ENCODE assay signal across 8 cellular contexts in the genomic region with DNA sequence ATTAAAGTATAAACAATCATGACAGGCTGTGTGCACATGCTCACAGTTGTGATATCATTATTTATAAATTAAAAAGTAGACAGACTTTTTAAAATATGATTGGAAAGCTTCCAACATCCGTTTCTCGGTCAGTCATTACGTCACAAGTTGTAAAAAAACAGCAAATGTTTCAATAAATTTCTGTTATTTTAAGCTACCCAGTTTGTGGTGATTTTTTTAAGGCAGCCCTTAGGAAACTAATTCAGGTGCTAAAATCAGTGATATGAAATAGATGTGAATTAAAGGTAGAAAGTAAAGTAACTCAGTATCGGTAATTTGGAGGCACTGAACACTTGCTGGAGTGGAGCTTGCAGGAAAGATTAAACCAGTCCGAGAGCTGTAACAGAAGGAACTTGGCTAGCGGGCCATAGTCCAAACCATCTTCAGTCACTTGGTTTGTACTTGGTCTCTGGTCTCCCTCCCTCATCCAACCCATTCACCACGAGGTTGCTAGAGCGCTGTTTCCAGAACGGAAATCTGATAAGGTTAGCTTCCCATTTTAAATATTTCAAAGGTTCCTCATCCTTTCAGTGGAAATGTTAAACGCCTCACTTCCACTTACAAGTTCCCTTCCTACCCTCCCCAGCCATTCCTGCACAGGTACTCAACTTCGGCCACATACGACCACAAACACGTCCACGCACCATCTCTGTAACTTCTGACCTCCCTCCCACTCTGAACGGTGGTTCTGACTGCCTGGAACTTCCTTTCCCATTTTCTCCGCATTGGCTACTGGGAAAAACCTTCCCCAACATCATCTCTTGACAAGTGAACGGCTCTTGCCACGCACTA. TPM values are rescaled to one million over a fixed set of nuclear protein-coding genes. Genes with fewer than 3 reads are reported as not detected.
DNase-seq lines count a peak whose midpoint lies in the region; ATAC-seq and TF ChIP-seq lines count a peak whose summit lies in the region.

No MANE protein-coding gene starts in this region.

- intact Hi-C loops in left lung (cut with DNase I): no loop called here

- H3F3A ChIP-seq in SK-N-SH (replicated peaks; ENCODE audit: insufficient read depth): no peaks in the 10 kb centered on the region

- peak overlapping the region; percentile 92 to 94 for H3K4me3 Mint-ChIP-seq in stimulated activated naive B cell treated with anti-CD40 and anti-IgM and Interleukin-4, amounts not matched to agents 10 μg/mL and 1 μg/mL and 100 μg/mL, for 72 hours

- H3K79me2 ChIP-seq in SK-N-SH (ENCODE audit: insufficient read depth): peaks cover 56% of the 10 kb centered on the region

- H3K27ac ChIP-seq in SK-N-SH (ENCODE audit: low read depth in 2 of 2, low read length in 1 of 2): peak overlapping the region; percentile 88 to 94
- H3K27ac ChIP-seq in left lung: peak overlapping the region; percentile 96 to 99

- H3K9me3 Mint-ChIP-seq in stimulated activated naive B cell treated with anti-CD40 and anti-IgM and Interleukin-4, amounts not matched to agents 10 μg/mL and 1 μg/mL and 100 μg/mL, for 72 hours: no peaks in the 10 kb centered on the region

- H3K27me3 ChIP-seq in SK-N-SH (ENCODE audit: insufficient read depth): no peaks in the 10 kb centered on the region
- H3K27me3 ChIP-seq in left lung: no peaks in the 10 kb centered on the region

- H3K4me2 ChIP-seq in SK-N-SH: peak overlapping the region; percentile 75

- H3K4me1 Mint-ChIP-seq in stimulated activated naive B cell treated with anti-CD40 and anti-IgM and Interleukin-4, amounts not matched to agents 10 μg/mL and 1 μg/mL and 100 μg/mL, for 72 hours: peaks cover 15 to 29% of the 10 kb centered on the region in 2 donors

- ATAC-seq in GM18511 (IDR thresholded peaks at IDR 0.05; ENCODE audit: unreplicated experiment) (peak; percentile 26), HG03135 (IDR thresholded peaks at IDR 0.05; ENCODE audit: unreplicated experiment) (peak; percentile 12), left lung (peak; percentile 51)
- ATAC-seq in stimulated activated naive B cell treated with anti-CD40 and anti-IgM and Interleukin-4, amounts not matched to agents 10 μg/mL and 1 μg/mL and 100 μg/mL, for 72 hours (replicated peaks): peak; percentile 26 to 31

- TF ChIP-seq RAD21 in SK-N-SH (IDR thresholded peaks at IDR 0.05; ENCODE audit: low read length): no peak

- no peak for TF ChIP-seq CTCF in SK-N-SH (IDR thresholded peaks at IDR 0.05)
- no peak for TF ChIP-seq CTCF in choroid plexus epithelial cell (conservative IDR thresholded peaks at IDR 0.05; ENCODE audit: low read depth, low read length)
- no peak for TF ChIP-seq CTCF in left lung (IDR thresholded peaks at IDR 0.05)

- H2AFZ ChIP-seq in SK-N-SH (ENCODE audit: low read depth): peak overlapping the region; percentile 84

- H3K36me3 Mint-ChIP-seq in stimulated activated naive B cell treated with anti-CD40 and anti-IgM and Interleukin-4, amounts not matched to agents 10 μg/mL and 1 μg/mL and 100 μg/mL, for 72 hours: peaks cover 23 to 36% of the 10 kb centered on the region in 2 donors

- H3K4me1 ChIP-seq in SK-N-SH (ENCODE audit: control insufficient read depth in 1 of 2, insufficient read depth in 2 of 2, low read depth in 1 of 2, low read length in 1 of 2) (peaks cover 10 to 11% of the 10 kb centered on the region in 2 experiments), left lung (peaks cover 4 to 42% of the 10 kb centered on the region in 2 donors)

- H3K27ac Mint-ChIP-seq in stimulated activated naive B cell treated with anti-CD40 and anti-IgM and Interleukin-4, amounts not matched to agents 10 μg/mL and 1 μg/mL and 100 μg/mL, for 72 hours: peak overlapping the region; percentile 94

- under 1% methylated on average over 18 of the region's 18 CpGs for WGBS in SK-N-SH (ENCODE audit: low lambda C conversion rate)

- H3K27me3 Mint-ChIP-seq in stimulated activated naive B cell treated with anti-CD40 and anti-IgM and Interleukin-4, amounts not matched to agents 10 μg/mL and 1 μg/mL and 100 μg/mL, for 72 hours: peaks cover 3 to 4% of the 10 kb centered on the region in 2 donors

- peak overlapping the region; percentile 84 for H3K9ac ChIP-seq in SK-N-SH

- 0 out of 2 replicates have a peak, but pooled peaks cover 4% of the 10 kb centered on the region for H4K20me1 ChIP-seq in SK-N-SH (ENCODE audit: insufficient read depth)

- DNase-seq in AG20443 (ENCODE audit: low spot score) (peak; percentile 15), SK-N-SH (peak; percentile 10), choroid plexus epithelial cell (ENCODE audit: low read depth) (peak; percentile 62), left lung (peak in 1 of 2 donors; percentile 34), GM19238 (ENCODE audit: insufficient read length, low spot score) (no peak)
- DNase-seq in stimulated activated naive B cell treated with anti-CD40 and anti-IgM and Interleukin-4, amounts not matched to agents 10 μg/mL and 1 μg/mL and 100 μg/mL, for 72 hours: peak; percentile 9

- H3K9me2 ChIP-seq in SK-N-SH: no peaks in the 10 kb centered on the region

- H3K36me3 ChIP-seq in SK-N-SH (replicated peaks in 1 of 2; ENCODE audit: control insufficient read depth in 1 of 2, insufficient read depth in 2 of 2, low read length in 1 of 2): peaks cover 42 to 46% of the 10 kb centered on the region in 2 experiments
- peaks cover 0 to 40% of the 10 kb centered on the region in 2 donors for H3K36me3 ChIP-seq in left lung

- no peak for TF ChIP-seq EP300 in SK-N-SH (IDR thresholded peaks at IDR 0.05; ENCODE audit: borderline replicate concordance in 1 of 2, low read depth in 1 of 2, low read length in 1 of 2)

- no peaks in the 10 kb centered on the region for H3K9me3 ChIP-seq in SK-N-SH
- H3K9me3 ChIP-seq in left lung: no peaks in the 10 kb centered on the region

- H3K4me3 ChIP-seq in SK-N-SH (ENCODE audit: low read depth in 2 of 2, low read length in 1 of 2) (peak overlapping the region; percentile 74 to 99), choroid plexus epithelial cell (ENCODE audit: low read depth, low read length) (peak overlapping the region; percentile 89), left lung (peak overlapping the region; percentile 74 to 79)

- POLR2A ChIA-PET in SK-N-SH (lab: Yijun Ruan, JAX): interaction anchor here (0.8 kb wide), 1 partner anchor 44 kb away, joined by 3 read pairs; no protein-coding TSS in a partner anchor

- CTCF ChIA-PET in SK-N-SH (lab: Yijun Ruan, JAX): interaction anchor here (1.4 to 5.1 kb wide), 2 partner anchors 12 to 14 kb away, joined by 3 to 39 read pairs; no protein-coding TSS in a partner anchor

TF ChIP-seq in SK-N-SH, 30 proteins besides CTCF, POLR2A, EP300 and RAD21:
- no peak for TF ChIP-seq YY1 (IDR thresholded peaks at IDR 0.05; ENCODE audit: low read depth)
- TF ChIP-seq, protein P1, sequence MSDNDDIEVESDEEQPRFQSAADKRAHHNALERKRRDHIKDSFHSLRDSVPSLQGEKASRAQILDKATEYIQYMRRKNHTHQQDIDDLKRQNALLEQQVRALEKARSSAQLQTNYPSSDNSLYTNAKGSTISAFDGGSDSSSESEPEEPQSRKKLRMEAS (IDR thresholded peaks at IDR 0.05; ENCODE audit: low read depth): peak; percentile 39; the same call in 1 of the 2 replicates
- TF ChIP-seq MXI1 (IDR thresholded peaks at IDR 0.05; ENCODE audit: low read depth, low read length): peak; percentile 59
- 0 out of 2 replicates have a peak, but pooled peaks have one; percentile 14 for TF ChIP-seq GABPA (IDR thresholded peaks at IDR 0.05; ENCODE audit: low read depth)
- TF ChIP-seq SIN3A (IDR thresholded peaks at IDR 0.05; ENCODE audit: borderline replicate concordance, low read depth, low read length): peak; percentile 48; the same call in 1 of the 2 replicates
- no peak for TF ChIP-seq PBX3 (IDR thresholded peaks at IDR 0.05)
- no peak for TF ChIP-seq NRF1 (IDR thresholded peaks at IDR 0.05; ENCODE audit: low read depth, low read length)
- no peak for TF ChIP-seq FOXJ3 (CRISPR knock-in tag; IDR thresholded peaks at IDR 0.05)
- TF ChIP-seq RCOR1 (IDR thresholded peaks at IDR 0.05; ENCODE audit: low read length): no peak

RNA-seq across cellular contexts. Expression of gene CCNH, which starts 0.9 kb away (rescaled TPM):
- polyA plus RNA-seq in SK-N-SH (2012; rRNA removed): 29.1 and 41.1 TPM in 2 replicates
- 38.1 and 45.5 TPM in 2 replicates for polyA plus RNA-seq in SK-N-SH (2012; cell fraction: cytosol; rRNA removed)
- polyA plus RNA-seq in SK-N-SH (2012; cell fraction: nucleus; rRNA removed): 26.7 and 39.9 TPM in 2 replicates
- total RNA-seq in left lung: 10 to 100 TPM; 31.9 to 50.1 TPM
